ENCODE assay signal across 7 cellular contexts in genomic region chr1:41678141-41678878, GRCh38.
A peak's percentile ranks its signal among the peaks of the same experiment; 100 is the strongest.
DNase-seq lines count a peak whose midpoint lies in the region; ATAC-seq and TF ChIP-seq lines count a peak whose summit lies in the region.

No MANE protein-coding gene starts in this region.

- H3K9me3 ChIP-seq in OCI-LY3 (ENCODE audit: insufficient read depth, low read length), result no peaks in the 10 kb centered on the region

- H3K27ac Mint-ChIP-seq in stimulated activated naive CD8-positive, alpha-beta T cell treated with anti-CD3 and anti-CD28 coated beads, Interleukin-15, amount 100 ng/mL, for 72 hours, result peak overlapping the region in 1 of 2 donors; percentile 29

- H3K36me3 ChIP-seq in OCI-LY3 (replicated peaks; ENCODE audit: low read depth, low read length), result no peaks in the 10 kb centered on the region

- intact Hi-C loops in dorsolateral prefrontal cortex (cut with DNase I), result no loop called here

- no peaks in the 10 kb centered on the region for H3K9me3 Mint-ChIP-seq in stimulated activated naive CD8-positive, alpha-beta T cell treated with anti-CD3 and anti-CD28 coated beads, Interleukin-15, amount 100 ng/mL, for 72 hours

- H3K27me3 Mint-ChIP-seq in stimulated activated naive CD8-positive, alpha-beta T cell treated with anti-CD3 and anti-CD28 coated beads, Interleukin-15, amount 100 ng/mL, for 72 hours, result no peaks in the 10 kb centered on the region

- H3K4me3 Mint-ChIP-seq in stimulated activated naive CD8-positive, alpha-beta T cell treated with anti-CD3 and anti-CD28 coated beads, Interleukin-15, amount 100 ng/mL, for 72 hours, result peak overlapping the region in 1 of 2 donors; percentile 0

- no peaks in the 10 kb centered on the region for H4K20me1 ChIP-seq in OCI-LY3 (ENCODE audit: insufficient read depth, low read length)

- peak; percentile 45 for DNase-seq in fibroblast of pulmonary artery (ENCODE audit: low read depth)
- DNase-seq in stimulated activated naive CD8-positive, alpha-beta T cell treated with anti-CD3 and anti-CD28 coated beads, Interleukin-15, amount 100 ng/mL, for 72 hours, result no peak
- DNase-seq in dorsolateral prefrontal cortex, result no peak
- no peak for DNase-seq in substantia nigra (lab: John Stamatoyannopoulos, UW)
- DNase-seq in COLO829 (ENCODE audit: low spot score), result no peak

- H2AFZ ChIP-seq in OCI-LY3 (ENCODE audit: low read depth, low read length), result no peak overlapping the region

- no peaks in the 10 kb centered on the region for H3K79me2 ChIP-seq in OCI-LY3 (ENCODE audit: low read length)

- no peaks in the 10 kb centered on the region for H3K27me3 ChIP-seq in OCI-LY3 (ENCODE audit: low read depth, low read length)
- H3K27me3 ChIP-seq in dorsolateral prefrontal cortex, result no peaks in the 10 kb centered on the region

- TF ChIP-seq CTCF in OCI-LY3 (IDR thresholded peaks at IDR 0.05; ENCODE audit: low read depth, low read length) (no peak), fibroblast of pulmonary artery (IDR thresholded peaks at IDR 0.05; ENCODE audit: low read length, missing control alignments) (no peak), dorsolateral prefrontal cortex (IDR thresholded peaks at IDR 0.05 in 54 of 56, conservative IDR thresholded peaks at IDR 0.05 in 2 of 56; ENCODE audit: low read depth in 1 of 56, partially characterized antibody in 56 of 56) (no peak)

- H3K4me2 ChIP-seq in OCI-LY3 (ENCODE audit: low read length), result peak overlapping the region; percentile 70

- peak; percentile 50 for ATAC-seq in GM21381 (IDR thresholded peaks at IDR 0.05; ENCODE audit: unreplicated experiment)
- ATAC-seq in stimulated activated naive CD8-positive, alpha-beta T cell treated with anti-CD3 and anti-CD28 coated beads, Interleukin-15, amount 100 ng/mL, for 72 hours, result peak; percentile 41

- H3K9ac ChIP-seq in OCI-LY3 (ENCODE audit: low read length), result peak overlapping the region; percentile 49

- H3K4me1 Mint-ChIP-seq in stimulated activated naive CD8-positive, alpha-beta T cell treated with anti-CD3 and anti-CD28 coated beads, Interleukin-15, amount 100 ng/mL, for 72 hours, result peaks cover 74% of the 10 kb centered on the region

- H3K4me3 ChIP-seq in OCI-LY3 (ENCODE audit: low read length) (peak overlapping the region; percentile 33; the same call in 1 of the 2 replicates), fibroblast of pulmonary artery (replicated peaks; ENCODE audit: low read depth, low read length) (no peak overlapping the region), dorsolateral prefrontal cortex (no peak overlapping the region)

- H3K4me1 ChIP-seq in OCI-LY3 (ENCODE audit: low read length), result peaks cover 39% of the 10 kb centered on the region

- H3K27ac ChIP-seq in OCI-LY3 (ENCODE audit: low read length) (peak overlapping the region; percentile 42), dorsolateral prefrontal cortex (peak overlapping the region in 1 of 59 donors; percentile 16), substantia nigra (ENCODE audit: low read depth, low read length, poor library complexity, severe bottlenecking) (no peak overlapping the region)
